In the genomic region with DNA sequence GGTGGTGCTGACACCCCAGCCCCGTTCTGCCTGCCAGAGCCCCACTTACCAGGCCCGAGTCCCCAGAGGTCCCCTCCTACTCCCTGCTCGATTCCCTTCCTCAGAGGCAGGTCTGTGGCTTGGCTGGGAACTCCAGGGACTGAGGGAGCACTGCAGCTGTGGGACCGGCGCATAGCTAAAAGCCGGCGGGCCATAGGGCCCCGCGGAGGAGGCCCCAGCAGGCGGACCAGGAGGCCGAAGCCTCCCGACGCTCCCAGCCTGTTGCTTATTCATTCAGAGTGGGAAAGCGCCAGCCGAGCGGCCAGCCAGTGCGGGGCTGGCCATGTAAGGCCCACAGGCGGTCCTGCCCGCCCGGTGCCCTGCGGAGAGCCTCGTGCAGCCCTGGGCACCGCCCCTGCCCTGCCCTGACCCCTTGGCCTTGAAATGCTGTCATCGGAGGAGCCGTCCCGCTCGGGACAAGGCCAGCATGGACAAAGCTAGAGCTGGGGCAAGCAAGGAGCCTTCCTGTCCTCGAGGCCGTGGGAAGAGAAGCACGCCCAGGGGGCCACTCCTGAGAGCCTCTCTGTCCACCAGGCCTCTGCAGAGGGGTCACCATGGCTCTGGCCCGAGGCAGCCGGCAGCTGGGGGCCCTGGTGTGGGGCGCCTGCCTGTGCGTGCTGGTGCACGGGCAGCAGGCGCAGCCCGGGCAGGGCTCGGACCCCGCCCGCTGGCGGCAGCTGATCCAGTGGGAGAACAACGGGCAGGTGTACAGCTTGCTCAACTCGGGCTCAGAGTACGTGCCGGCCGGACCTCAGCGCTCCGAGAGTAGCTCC, we compare ENCODE assay signal across 8 cellular contexts. TPM values are rescaled to one million over a fixed set of nuclear protein-coding genes. Genes with fewer than 3 reads are reported as not detected.
A peak's percentile ranks its signal among the peaks of the same experiment; 100 is the strongest.
DNase-seq lines count a peak whose midpoint lies in the region; ATAC-seq and TF ChIP-seq lines count a peak whose summit lies in the region.

A gene with protein sequence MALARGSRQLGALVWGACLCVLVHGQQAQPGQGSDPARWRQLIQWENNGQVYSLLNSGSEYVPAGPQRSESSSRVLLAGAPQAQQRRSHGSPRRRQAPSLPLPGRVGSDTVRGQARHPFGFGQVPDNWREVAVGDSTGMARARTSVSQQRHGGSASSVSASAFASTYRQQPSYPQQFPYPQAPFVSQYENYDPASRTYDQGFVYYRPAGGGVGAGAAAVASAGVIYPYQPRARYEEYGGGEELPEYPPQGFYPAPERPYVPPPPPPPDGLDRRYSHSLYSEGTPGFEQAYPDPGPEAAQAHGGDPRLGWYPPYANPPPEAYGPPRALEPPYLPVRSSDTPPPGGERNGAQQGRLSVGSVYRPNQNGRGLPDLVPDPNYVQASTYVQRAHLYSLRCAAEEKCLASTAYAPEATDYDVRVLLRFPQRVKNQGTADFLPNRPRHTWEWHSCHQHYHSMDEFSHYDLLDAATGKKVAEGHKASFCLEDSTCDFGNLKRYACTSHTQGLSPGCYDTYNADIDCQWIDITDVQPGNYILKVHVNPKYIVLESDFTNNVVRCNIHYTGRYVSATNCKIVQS (plus strand): TSS at position 272 of the 812 bp plus-strand sequence. CDS start 322 bp downstream, at position 594.

- intact Hi-C loops in left cardiac atrium (cut with DNase I) (no loop called here), ovary (cut with DNase I) (no loop called here)

- H3K9me3 ChIP-seq in ovary, result no peaks in the 10 kb centered on the region

- H3K27me3 ChIP-seq in ovary, result no peaks in the 10 kb centered on the region

- DNase-seq in DMS53 (lab: John Stamatoyannopoulos, UW) (peak; percentile 81), MV-4-11 (lab: John Stamatoyannopoulos, UW) (peak; percentile 39), amniotic epithelial cell (ENCODE audit: low read depth) (peak; percentile 82), left cardiac atrium (peak; percentile 77), ovary (peak; percentile 74 to 82 (median 75)), DMS153 (lab: John Stamatoyannopoulos, UW) (no peak)
- no peak for DNase-seq in activated CD4-positive, alpha-beta T cell treated with anti-CD3 and anti-CD28 coated beads for 48 hours

- peak within 1 kb of the TSS; percentile 80 to 87 for H3K27ac ChIP-seq in ovary

- no peak for TF ChIP-seq EP300 in ovary (IDR thresholded peaks at IDR 0.05)

- no peak for TF ChIP-seq CTCF in ovary (IDR thresholded peaks at IDR 0.05)

- H3K4me1 ChIP-seq in ovary (ENCODE audit: insufficient read depth), result peaks cover 34% of the 10 kb centered on the region

- H3K4me3 ChIP-seq in ovary, result peak within 1 kb of the TSS; percentile 72

- no peaks in the 10 kb centered on the region for H3K36me3 ChIP-seq in ovary

- TF ChIP-seq POLR2A in ovary (IDR thresholded peaks at IDR 0.05), result peak; percentile 69

- peak; percentile 62 for ATAC-seq in left cardiac atrium
- ATAC-seq in GM21526 (IDR thresholded peaks at IDR 0.05; ENCODE audit: low FRiP score, unreplicated experiment), result no peak

- WGBS in ovary, 3 donors, result 5 to 9% (median 8%) methylated on average over 27 to 48 of the region's 48 CpGs

RNA-seq across cellular contexts. Expression of the gene that starts here (rescaled TPM):
- total RNA-seq in left cardiac atrium (10 to 100 TPM; 12.0 to 31.5 TPM), ovary (10 to 100 TPM; 10.1 to 33.8 (median 19.9) TPM)
- 10 to 100 TPM; 16.1 to 17.0 TPM for polyA plus RNA-seq in ovary

Comparison
In these comparisons a context has a peak if more than half of its experiments do, and no peak if none do; other contexts are left out.
1. DNase-seq: peak in DMS53 (single experiment), MV-4-11 (single experiment), amniotic epithelial cell (single experiment), left cardiac atrium (single experiment) and ovary (5 of 5); none in DMS153 (single experiment) and activated CD4-positive, alpha-beta T cell treated with anti-CD3 and anti-CD28 coated beads for 48 hours (single experiment).